In the genomic region with DNA sequence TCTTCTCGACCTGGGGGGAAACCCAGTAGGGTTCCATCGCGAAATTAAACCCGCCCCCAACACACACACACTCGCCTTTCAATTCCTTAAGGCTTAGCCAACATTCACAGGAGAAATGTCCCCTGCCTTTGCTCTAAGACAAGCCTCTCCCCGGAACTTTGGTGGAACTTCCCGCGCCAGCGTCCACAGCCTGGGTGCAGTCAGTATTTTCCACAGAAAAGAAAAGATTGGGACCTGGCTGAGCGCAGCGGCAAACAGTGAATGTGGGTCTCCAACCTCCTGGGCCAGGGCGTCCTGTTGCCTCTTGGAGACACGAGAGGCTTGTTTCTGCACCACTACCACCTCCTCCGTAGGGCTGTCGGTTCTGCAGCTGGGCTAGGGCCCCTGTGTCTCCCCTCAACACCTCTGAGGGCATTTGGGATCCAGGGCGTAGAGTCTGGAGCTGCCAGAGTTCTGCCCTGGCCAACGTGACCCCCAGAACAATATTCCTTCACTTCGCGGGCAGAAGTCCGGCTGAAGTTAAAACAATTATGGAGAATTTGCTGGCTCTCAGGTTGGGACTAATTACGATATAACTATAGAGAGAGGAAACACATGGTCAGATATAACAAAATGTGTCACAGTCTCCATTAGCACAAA, we compare ENCODE assay signal across 25 cellular contexts. TPM values are rescaled to one million over a fixed set of nuclear protein-coding genes. Genes with fewer than 3 reads are reported as not detected.
A peak's percentile ranks its signal among the peaks of the same experiment; 100 is the strongest.
DNase-seq lines count a peak whose midpoint lies in the region; ATAC-seq and TF ChIP-seq lines count a peak whose summit lies in the region.
"Had no signal": no experiment of that assay in that cellular context is flagged by ENCODE, and none has a peak within 500 bp of the region (broad histone marks: within the 10 kb centered on the region; RNA-seq: fewer than 3 reads in every experiment).

No MANE protein-coding gene starts in this region.

- POLR2A ChIA-PET in activated CD4-positive, alpha-beta T cell treated with anti-CD3 and anti-CD28 coated beads for 36 hours (lab: Charles Lee) = no interaction called here

- H3K4me3 Mint-ChIP-seq in activated CD4-positive, alpha-beta T cell treated with anti-CD3 and anti-CD28 coated beads, Interleukin-2, amount 10 ng/mL, durations not matched to agents 24 days and 14 days = no peak overlapping the region
- no peak overlapping the region for H3K4me3 Mint-ChIP-seq in activated CD4-positive, alpha-beta T cell treated with anti-CD3 and anti-CD28 coated beads for 36 hours

- TF ChIP-seq CTCF in GM13976 (IDR thresholded peaks at IDR 0.05; ENCODE audit: borderline replicate concordance, control extremely low read depth, extremely low read depth, insufficient read depth, missing control alignments) (no peak), neural cell (IDR thresholded peaks at IDR 0.05; ENCODE audit: poor library complexity, severe bottlenecking) (no peak)

- peaks cover 14% of the 10 kb centered on the region for H3K4me1 Mint-ChIP-seq in activated CD4-positive, alpha-beta T cell treated with anti-CD3 and anti-CD28 coated beads, Interleukin-2, amount 10 ng/mL, durations not matched to agents 24 days and 14 days
- H3K4me1 Mint-ChIP-seq in activated CD4-positive, alpha-beta T cell treated with anti-CD3 and anti-CD28 coated beads for 36 hours = peaks cover 34% of the 10 kb centered on the region

- peaks cover 84% of the 10 kb centered on the region for H3K27me3 Mint-ChIP-seq in activated CD4-positive, alpha-beta T cell treated with anti-CD3 and anti-CD28 coated beads, Interleukin-2, amount 10 ng/mL, durations not matched to agents 24 days and 14 days
- peaks cover 73% of the 10 kb centered on the region for H3K27me3 Mint-ChIP-seq in activated CD4-positive, alpha-beta T cell treated with anti-CD3 and anti-CD28 coated beads for 36 hours

- intact Hi-C loops in activated CD4-positive, alpha-beta T cell treated with anti-CD3 and anti-CD28 coated beads, Interleukin-2, amount 10 ng/mL, durations not matched to agents 24 days and 14 days (cut with micrococcal nuclease) = loop anchor here (1.0 to 10.0 kb wide), 3 partner anchors 44 to 132 kb away; no protein-coding TSS in a partner anchor
- intact Hi-C loops in activated CD4-positive, alpha-beta T cell treated with anti-CD3 and anti-CD28 coated beads for 36 hours (cut with DNase I, micrococcal nuclease) = loop anchor here in 1 of 2 experiments (2.0 to 5.0 kb wide), 3 partner anchors 32 to 131 kb away; partner anchors contain the start of gene GSX1

- no peak for TF ChIP-seq RAD21 in neural cell (conservative IDR thresholded peaks at IDR 0.05)

- CTCF ChIA-PET in activated CD4-positive, alpha-beta T cell treated with anti-CD3 and anti-CD28 coated beads for 36 hours (lab: Charles Lee) = interaction anchor here (0.9 kb wide), 1 partner anchor 34 kb away, joined by 3 read pairs; no protein-coding TSS in a partner anchor

- peaks cover 2% of the 10 kb centered on the region for H3K36me3 Mint-ChIP-seq in activated CD4-positive, alpha-beta T cell treated with anti-CD3 and anti-CD28 coated beads, Interleukin-2, amount 10 ng/mL, durations not matched to agents 24 days and 14 days (ENCODE audit: low read depth)
- no peaks in the 10 kb centered on the region for H3K36me3 Mint-ChIP-seq in activated CD4-positive, alpha-beta T cell treated with anti-CD3 and anti-CD28 coated beads for 36 hours (ENCODE audit: low read depth)
- H3K36me3 Mint-ChIP-seq: T-cell had no signal

- in situ Hi-C loops in GM13976 (cut with MboI; ENCODE audit: low sequenced_read_pairs, unreplicated experiment) = no loop called here

- no peak overlapping the region for H2AFZ ChIP-seq in neural cell (ENCODE audit: low read depth, low read length)

- H3K4me3 ChIP-seq in duodenal mucosa (ENCODE audit: low read depth in 1 of 2, low read length in 2 of 2) (peak overlapping the region; percentile 87 to 98), neural cell (ENCODE audit: low read length) (no peak overlapping the region)
- H3K4me3 ChIP-seq: lung, SJSA1, smooth muscle cell had no signal

- H3K27ac ChIP-seq in duodenal mucosa (ENCODE audit: low read depth, low read length) = peak overlapping the region; percentile 80
- no peak overlapping the region for H3K27ac ChIP-seq in neural cell (ENCODE audit: low read length)
- H3K27ac ChIP-seq: 22Rv1, SJSA1 had no signal

- H3K9me3 Mint-ChIP-seq in activated CD4-positive, alpha-beta T cell treated with anti-CD3 and anti-CD28 coated beads, Interleukin-2, amount 10 ng/mL, durations not matched to agents 24 days and 14 days = peaks cover 8% of the 10 kb centered on the region
- H3K9me3 Mint-ChIP-seq in activated CD4-positive, alpha-beta T cell treated with anti-CD3 and anti-CD28 coated beads for 36 hours (ENCODE audit: low read depth) = no peaks in the 10 kb centered on the region
- H3K9me3 Mint-ChIP-seq: T-cell had no signal

- no peak for DNase-seq in activated CD4-positive, alpha-beta T cell treated with anti-CD3 and anti-CD28 coated beads, Interleukin-2, amount 10 ng/mL, durations not matched to agents 24 days and 14 days
- no peak for DNase-seq in activated CD4-positive, alpha-beta T cell treated with anti-CD3 and anti-CD28 coated beads for 36 hours
- DNase-seq in GM13976 (ENCODE audit: low spot score) (peak; percentile 19), superior temporal gyrus (ENCODE audit: extremely low spot score) (no peak), MV-4-11 (lab: John Stamatoyannopoulos, UW) (no peak)
- DNase-seq: activated CD4-positive, alpha-beta T cell treated with anti-CD3 and anti-CD28 coated beads for 1 hour; anterior cingulate cortex; CD4-positive, CD25-positive, alpha-beta regulatory T cell; EL; kidney glomerular epithelial cell; NCI-H2171 treated with DMSO at 0.1 percent for 48 hours; NCI-H524 treated with DMSO at 0.1 percent for 48 hours; occipital lobe; substantia nigra; T-cell had no signal

- H3F3A ChIP-seq in neural cell (ENCODE audit: insufficient read depth, low read length, poor library complexity, severe bottlenecking) = no peaks in the 10 kb centered on the region

- H3K79me2 ChIP-seq in neural cell (replicated peaks; ENCODE audit: insufficient read depth, low read length) = no peaks in the 10 kb centered on the region

- H4K20me1 ChIP-seq in neural cell (ENCODE audit: insufficient read depth) = no peaks in the 10 kb centered on the region

- no peak for TF ChIP-seq EP300 in neural cell (conservative IDR thresholded peaks at IDR 0.05; ENCODE audit: poor library complexity, severe bottlenecking)

- H3K27me3 ChIP-seq in duodenal mucosa (ENCODE audit: control insufficient read depth in 1 of 2, insufficient read depth in 2 of 2, low read length in 2 of 2) (peaks cover 34 to 36% of the 10 kb centered on the region in 2 donors), neural cell (ENCODE audit: insufficient read depth, low read depth, low read length) (peaks cover 100% of the 10 kb centered on the region)

- no peaks in the 10 kb centered on the region for H3K9me2 ChIP-seq in neural cell (ENCODE audit: insufficient read depth, low read length)

- H3K4me1 ChIP-seq in duodenal mucosa (ENCODE audit: control insufficient read depth in 1 of 2, insufficient read depth in 2 of 2, low read length in 2 of 2) = peaks cover 15 to 19% of the 10 kb centered on the region in 2 donors

- no peak for ATAC-seq in activated CD4-positive, alpha-beta T cell treated with anti-CD3 and anti-CD28 coated beads for 36 hours
- no peak for ATAC-seq in activated CD4-positive, CD25-positive, alpha-beta regulatory T cell treated with anti-CD3 and anti-CD28 coated beads, Interleukin-2, amount 50 U/mL, for 24 hours
- ATAC-seq: T-cell had no signal

- H3K36me3 ChIP-seq in duodenal mucosa (ENCODE audit: control insufficient read depth in 1 of 2, insufficient read depth in 2 of 2, low read length in 2 of 2) (peaks cover 0 to 20% of the 10 kb centered on the region in 2 donors), neural cell (ENCODE audit: insufficient read depth, low read length) (no peaks in the 10 kb centered on the region)
- H3K36me3 ChIP-seq: SJSA1 had no signal

- H3K9me3 ChIP-seq in duodenal mucosa (ENCODE audit: control insufficient read depth in 1 of 2, low read length in 2 of 2) (no peaks in the 10 kb centered on the region), neural cell (ENCODE audit: low read length) (peaks cover 3% of the 10 kb centered on the region)
- H3K9me3 ChIP-seq: SJSA1 had no signal

- H3K9ac ChIP-seq in duodenal mucosa (ENCODE audit: low read depth in 1 of 2, low read length in 2 of 2) (peak overlapping the region; percentile 99), neural cell (ENCODE audit: low read length) (no peak overlapping the region)

- H3K4me2 ChIP-seq in neural cell (ENCODE audit: low read length) = no peak overlapping the region
- H3K4me2 ChIP-seq: smooth muscle cell had no signal

- peak overlapping the region; percentile 54 for H3K27ac Mint-ChIP-seq in activated CD4-positive, alpha-beta T cell treated with anti-CD3 and anti-CD28 coated beads, Interleukin-2, amount 10 ng/mL, durations not matched to agents 24 days and 14 days
- no peak overlapping the region for H3K27ac Mint-ChIP-seq in activated CD4-positive, alpha-beta T cell treated with anti-CD3 and anti-CD28 coated beads for 36 hours
- H3K27ac Mint-ChIP-seq: CD4-positive, CD25-positive, alpha-beta regulatory T cell; T-cell had no signal

TF ChIP-seq in neural cell, 6 proteins besides CTCF, POLR2A, EP300 and RAD21:
- TF ChIP-seq SMC3 (conservative IDR thresholded peaks at IDR 0.05; ENCODE audit: poor library complexity) (no peak), EZH2 (IDR thresholded peaks at IDR 0.05; ENCODE audit: borderline replicate concordance, insufficient read depth, low read length, poor library complexity, severe bottlenecking) (peak; percentile 51)

RNA-seq across cellular contexts. Expression of gene PDX1, which starts 3.3 kb away (rescaled TPM):
- total RNA-seq in activated CD4-positive, alpha-beta T cell treated with anti-CD3 and anti-CD28 coated beads, Interleukin-2, amount 10 ng/mL, durations not matched to agents 24 days and 14 days = not detected in 2 replicates
- not detected for total RNA-seq in activated CD4-positive, alpha-beta T cell treated with anti-CD3 and anti-CD28 coated beads for 36 hours
- polyA plus RNA-seq in neural cell = not detected in 2 replicates
- polyA minus RNA-seq in neural cell = not detected in 2 replicates
- total RNA-seq: cardiac septum; CD4-positive, CD25-positive, alpha-beta regulatory T cell; H4; lung; occipital lobe; SJSA1; smooth muscle cell; T-cell; ureter had no signal
- polyA plus RNA-seq: CD4-positive, CD25-positive, alpha-beta regulatory T cell; lung; smooth muscle cell had no signal

RNA-seq across cellular contexts. Expression of gene CDX2, which starts 46.0 kb away (rescaled TPM):
- not detected in 2 replicates for total RNA-seq in activated CD4-positive, alpha-beta T cell treated with anti-CD3 and anti-CD28 coated beads, Interleukin-2, amount 10 ng/mL, durations not matched to agents 24 days and 14 days
- total RNA-seq in activated CD4-positive, alpha-beta T cell treated with anti-CD3 and anti-CD28 coated beads for 36 hours = not detected
- not detected in 2 replicates for polyA plus RNA-seq in neural cell
- not detected in 2 replicates for polyA minus RNA-seq in neural cell
- total RNA-seq: cardiac septum; CD4-positive, CD25-positive, alpha-beta regulatory T cell; H4; occipital lobe; SJSA1; ureter had no signal
- polyA plus RNA-seq: CD4-positive, CD25-positive, alpha-beta regulatory T cell; lung had no signal
